In genomic region chr11:66052664-66052982, GRCh38 we compare ENCODE assay signal across 8 cellular contexts. TPM values are rescaled to one million over a fixed set of nuclear protein-coding genes. Genes with fewer than 3 reads are reported as not detected.
DNase-seq lines count a peak whose midpoint lies in the region; ATAC-seq, FAIRE-seq and TF ChIP-seq lines count a peak whose summit lies in the region.

No MANE protein-coding gene starts in this region.

- DNase-seq in GM23338 (ENCODE audit: low spot score), result no peak
- no peak for DNase-seq in foreskin keratinocyte
- no peak for DNase-seq in sciatic nerve (ENCODE audit: low spot score)
- no peak for DNase-seq in GM19239 (ENCODE audit: insufficient read length, low spot score)

- no peaks in the 10 kb centered on the region for H3K9me3 ChIP-seq in skeletal muscle satellite cell (replicated peaks; ENCODE audit: low read length)

- H3K4me1 ChIP-seq in GM23338 (ENCODE audit: insufficient read depth) (peaks cover 24% of the 10 kb centered on the region), foreskin keratinocyte (peaks cover 11% of the 10 kb centered on the region), skeletal muscle satellite cell (ENCODE audit: control insufficient read depth, insufficient read depth, low read length) (peaks cover 22% of the 10 kb centered on the region)

- H3K4me3 Mint-ChIP-seq in GM23338, result peak overlapping the region; percentile 98

- ATAC-seq in GM23338 (no peak), foreskin keratinocyte (no peak), GM21825 (IDR thresholded peaks at IDR 0.05; ENCODE audit: unreplicated experiment) (no peak), HG03108 (IDR thresholded peaks at IDR 0.05; ENCODE audit: unreplicated experiment) (no peak), sciatic nerve (no peak)

- H3K36me3 ChIP-seq in GM23338 (ENCODE audit: insufficient read depth), result peaks cover 29% of the 10 kb centered on the region
- peaks cover 31% of the 10 kb centered on the region for H3K36me3 ChIP-seq in skeletal muscle satellite cell (ENCODE audit: insufficient read depth, low read length)

- peaks cover 38% of the 10 kb centered on the region for H3K79me2 ChIP-seq in GM23338 (replicated peaks; ENCODE audit: insufficient read depth)

- peak overlapping the region; percentile 99 for H3K4me3 ChIP-seq in GM23338
- H3K4me3 ChIP-seq in skeletal muscle satellite cell (ENCODE audit: low read length), result peak overlapping the region; percentile 98

- no peaks in the 10 kb centered on the region for H3K9me2 ChIP-seq in GM23338 (ENCODE audit: insufficient read depth)

- no peak for FAIRE-seq in GM19239 (lab: Jason Lieb, UNC)

- peaks cover 48% of the 10 kb centered on the region for H3K36me3 Mint-ChIP-seq in GM23338 (ENCODE audit: low read depth)

- H3F3A ChIP-seq in GM23338 (replicated peaks; ENCODE audit: low read depth), result peaks cover 14% of the 10 kb centered on the region; the same call in 1 of the 2 replicates

- H3K27ac ChIP-seq in GM23338 (ENCODE audit: low read depth), result peak overlapping the region; percentile 84
- peak overlapping the region; percentile 97 for H3K27ac ChIP-seq in VCaP
- H3K27ac ChIP-seq in foreskin keratinocyte, result peak overlapping the region; percentile 59

- intact Hi-C loops in sciatic nerve (cut with DNase I), result no loop called here

- peaks cover 21% of the 10 kb centered on the region for H4K20me1 ChIP-seq in GM23338 (replicated peaks; ENCODE audit: insufficient read depth)

- H3K27me3 ChIP-seq in GM23338 (ENCODE audit: insufficient read depth), result no peaks in the 10 kb centered on the region
- peaks cover 10% of the 10 kb centered on the region for H3K27me3 ChIP-seq in foreskin keratinocyte
- H3K27me3 ChIP-seq in skeletal muscle satellite cell (ENCODE audit: control insufficient read depth, insufficient read depth, low read length), result no peaks in the 10 kb centered on the region

- H3K4me2 ChIP-seq in GM23338 (peak overlapping the region; percentile 98), skeletal muscle satellite cell (ENCODE audit: low read length) (peak overlapping the region; percentile 80)

- H3K4me1 Mint-ChIP-seq in GM23338, result peaks cover 34% of the 10 kb centered on the region

- H3K27me3 Mint-ChIP-seq in GM23338 (ENCODE audit: insufficient read depth, low read depth, poor library complexity), result peaks cover 17% of the 10 kb centered on the region

- H2AFZ ChIP-seq in GM23338, result peak overlapping the region; percentile 92; the same call in 1 of the 2 replicates

- TF ChIP-seq CTCF in GM23338 (conservative IDR thresholded peaks at IDR 0.05; ENCODE audit: low read depth in 2 of 2) (no peak), VCaP (conservative IDR thresholded peaks at IDR 0.05) (no peak), foreskin keratinocyte (conservative IDR thresholded peaks at IDR 0.05) (no peak)

- no peaks in the 10 kb centered on the region; the same call in 2 of the 3 replicates for H3K9me3 Mint-ChIP-seq in GM23338

- H3K27ac Mint-ChIP-seq in GM23338, result peak overlapping the region; percentile 98

- peak overlapping the region; percentile 98 for H3K9ac ChIP-seq in skeletal muscle satellite cell (ENCODE audit: low read depth, low read length)

TF ChIP-seq in GM23338, 12 proteins besides CTCF, POLR2A, EP300 and RAD21 (continues in another document):
- no peak for TF ChIP-seq ZNF462 (CRISPR knock-in tag; IDR thresholded peaks at IDR 0.05)
- TF ChIP-seq ZNF114 (CRISPR knock-in tag; IDR thresholded peaks at IDR 0.05), result no peak
- TF ChIP-seq POLR2AphosphoS5 (IDR thresholded peaks at IDR 0.05; ENCODE audit: low read depth), result no peak
- no peak for TF ChIP-seq JUNB (IDR thresholded peaks at IDR 0.05; ENCODE audit: unreplicated experiment)
- no peak for TF ChIP-seq CREB1 (CRISPR knock-in tag; IDR thresholded peaks at IDR 0.05; ENCODE audit: low read depth)
- TF ChIP-seq STAT1 (IDR thresholded peaks at IDR 0.05; ENCODE audit: unreplicated experiment), result no peak

RNA-seq across cellular contexts. Expression of gene SF3B2, which starts 0.5 kb away (rescaled TPM):
- total RNA-seq in GM23338 (2014; rRNA removed; shearing (Covaris generic)), result 173 and 180 TPM in 2 replicates
- polyA plus RNA-seq in GM23338 (2016; fragmentation: Nextera tagmentation; extraction: Ambion mirVana), result 173 and 191 TPM in 2 replicates
- 179 and 199 TPM in 2 replicates for total RNA-seq in foreskin keratinocyte
- polyA plus RNA-seq in foreskin keratinocyte, result 161 and 174 TPM in 2 replicates
- 158 and 185 TPM in 2 replicates for total RNA-seq in skeletal muscle satellite cell (2012; rRNA removed)
- total RNA-seq in sciatic nerve, result 154 TPM

RNA-seq across cellular contexts. Expression of gene GAL3ST3, which starts 3.7 kb away (rescaled TPM):
- 48.0 and 63.4 TPM in 2 replicates for total RNA-seq in GM23338 (2014; rRNA removed; shearing (Covaris generic))
- 12.7 and 15.6 TPM in 2 replicates for polyA plus RNA-seq in GM23338 (2016; fragmentation: Nextera tagmentation; extraction: Ambion mirVana)
- total RNA-seq in foreskin keratinocyte, result not detected in 2 replicates
- polyA plus RNA-seq in foreskin keratinocyte, result not detected in 2 replicates
- not detected in 2 replicates for total RNA-seq in skeletal muscle satellite cell (2012; rRNA removed)
- total RNA-seq in sciatic nerve, result not detected

RNA-seq across cellular contexts. Expression of gene PACS1, which starts 17.4 kb away (rescaled TPM):
- 23.7 and 37.5 TPM in 2 replicates for total RNA-seq in GM23338 (2014; rRNA removed; shearing (Covaris generic))
- polyA plus RNA-seq in GM23338 (2016; fragmentation: Nextera tagmentation; extraction: Ambion mirVana) (8.0 and 8.8 TPM in 2 replicates), foreskin keratinocyte (21.4 and 22.4 TPM in 2 replicates)
- total RNA-seq in foreskin keratinocyte (23.6 and 28.1 TPM in 2 replicates), sciatic nerve (80.3 TPM)
- total RNA-seq in skeletal muscle satellite cell (2012; rRNA removed), result 16.4 and 17.0 TPM in 2 replicates

RNA-seq across cellular contexts. Expression of gene CATSPER1, which starts 26.3 kb away (rescaled TPM):
- not detected in 2 replicates for total RNA-seq in GM23338 (2014; rRNA removed; shearing (Covaris generic))
- not detected in 2 replicates for polyA plus RNA-seq in GM23338 (2016; fragmentation: Nextera tagmentation; extraction: Ambion mirVana)
- not detected in 2 replicates for total RNA-seq in foreskin keratinocyte
- polyA plus RNA-seq in foreskin keratinocyte, result not detected in 2 replicates
- 0.44 and 1.0 TPM in 2 replicates for total RNA-seq in skeletal muscle satellite cell (2012; rRNA removed)
- total RNA-seq in sciatic nerve, result not detected

RNA-seq across cellular contexts. Expression of gene CST6, which starts 40.8 kb away (rescaled TPM):
- total RNA-seq in GM23338 (2014; rRNA removed; shearing (Covaris generic)), result 4.2 and 5.9 TPM in 2 replicates
- polyA plus RNA-seq in GM23338 (2016; fragmentation: Nextera tagmentation; extraction: Ambion mirVana), result 8.3 and 9.9 TPM in 2 replicates
- 0.28 and 0.82 TPM in 2 replicates for total RNA-seq in foreskin keratinocyte
- 0.25 and 0.78 TPM in 2 replicates for polyA plus RNA-seq in foreskin keratinocyte
- 0.76 and 1.3 TPM in 2 replicates for total RNA-seq in skeletal muscle satellite cell (2012; rRNA removed)
- total RNA-seq in sciatic nerve, result 0.80 TPM

Comparison
In these comparisons a context has a peak if more than half of its experiments do, and no peak if none do; other contexts are left out.
1. RNA of gene GAL3ST3, which starts 3.7 kb away (total RNA-seq): 48.0 to 63.4 TPM in GM23338; not detected in foreskin keratinocyte and not detected in sciatic nerve (single experiment); every median in the first group is over 10 times any median in the second.
2. Peak in every context shown above with its lines, with median percentiles within 50 percentile points of each other: H3K27ac ChIP-seq.